In genomic region chr6:41682056-41682477, GRCh38 we compare ENCODE assay signal across 8 cellular contexts. TPM values are rescaled to one million over a fixed set of nuclear protein-coding genes. Genes with fewer than 3 reads are reported as not detected.
A peak's percentile ranks its signal among the peaks of the same experiment; 100 is the strongest.
DNase-seq lines count a peak whose midpoint lies in the region; ATAC-seq and TF ChIP-seq lines count a peak whose summit lies in the region.

No MANE protein-coding gene starts in this region.

- H3K27ac Mint-ChIP-seq in activated T-cell treated with anti-CD3 and anti-CD28 coated beads, Interleukin-2, amount 50 U/mL, for 24 hours: no peak overlapping the region
- H3K27ac Mint-ChIP-seq in nephron progenitor cell: no peak overlapping the region

- no peak overlapping the region for H3K4me3 Mint-ChIP-seq in activated T-cell treated with anti-CD3 and anti-CD28 coated beads, Interleukin-2, amount 50 U/mL, for 24 hours
- no peak overlapping the region for H3K4me3 Mint-ChIP-seq in nephron progenitor cell

- H3K27me3 ChIP-seq in KMS-11 (ENCODE audit: insufficient read depth, low read depth) (no peaks in the 10 kb centered on the region), Panc1 (ENCODE audit: control insufficient read depth, insufficient read depth, low read length) (no peaks in the 10 kb centered on the region)

- no peaks in the 10 kb centered on the region for H4K20me1 ChIP-seq in KMS-11 (ENCODE audit: insufficient read depth)

- H3K27me3 Mint-ChIP-seq in activated T-cell treated with anti-CD3 and anti-CD28 coated beads, Interleukin-2, amount 50 U/mL, for 24 hours: peaks cover under 1% of the 10 kb centered on the region
- peaks cover 28% of the 10 kb centered on the region for H3K27me3 Mint-ChIP-seq in nephron progenitor cell (ENCODE audit: low read depth, poor library complexity)

- H3K36me3 ChIP-seq in KMS-11 (ENCODE audit: insufficient read depth) (no peaks in the 10 kb centered on the region), Panc1 (ENCODE audit: control insufficient read depth, insufficient read depth, low read length) (no peaks in the 10 kb centered on the region)

- H3K4me2 ChIP-seq in KMS-11: no peak overlapping the region

- peaks cover 11% of the 10 kb centered on the region for H3K36me3 Mint-ChIP-seq in activated T-cell treated with anti-CD3 and anti-CD28 coated beads, Interleukin-2, amount 50 U/mL, for 24 hours (ENCODE audit: low read depth)
- H3K36me3 Mint-ChIP-seq in nephron progenitor cell (ENCODE audit: low read depth): no peaks in the 10 kb centered on the region

- ATAC-seq in GM18858 (IDR thresholded peaks at IDR 0.05; ENCODE audit: unreplicated experiment): peak; percentile 39
- peak; percentile 87 for ATAC-seq in Panc1

- no peak overlapping the region for H3K9ac ChIP-seq in KMS-11

- H3K4me1 Mint-ChIP-seq in activated T-cell treated with anti-CD3 and anti-CD28 coated beads, Interleukin-2, amount 50 U/mL, for 24 hours (ENCODE audit: low read depth): peaks cover 16% of the 10 kb centered on the region
- peaks cover 61% of the 10 kb centered on the region for H3K4me1 Mint-ChIP-seq in nephron progenitor cell

- H3K79me2 ChIP-seq in KMS-11 (ENCODE audit: insufficient read depth, low read depth): no peaks in the 10 kb centered on the region

- CTCF ChIA-PET in Panc1 (lab: Charles Lee): interaction anchor here (0.5 to 1.8 kb wide), 10 partner anchors 26 to 462 kb away, joined by 3 to 30 read pairs (median 5); no protein-coding TSS in a partner anchor

- BruUV-seq in Panc1 (replicated peaks; lab: Mats Ljungman, UMichigan): no TSS peak

- no peaks in the 10 kb centered on the region for H3K9me3 Mint-ChIP-seq in activated T-cell treated with anti-CD3 and anti-CD28 coated beads, Interleukin-2, amount 50 U/mL, for 24 hours
- H3K9me3 Mint-ChIP-seq in nephron progenitor cell: no peaks in the 10 kb centered on the region

- intact Hi-C loops in Panc1 (cut with micrococcal nuclease; ENCODE audit: unreplicated experiment): loop anchor here (1.0 to 10.0 kb wide), 4 partner anchors 80 to 375 kb away; no protein-coding TSS in a partner anchor

- in situ Hi-C loops in ACHN (cut with HindIII; ENCODE audit: low pct_ligation_motif_present, low pct_unique_long_range_greater_than_20kb, low sequenced_read_pairs) (no loop called here), Panc1 (cut with HindIII; ENCODE audit: low pct_unique_long_range_greater_than_20kb, low sequenced_read_pairs) (no loop called here)

- no peak overlapping the region for H3K27ac ChIP-seq in KMS-11
- H3K27ac ChIP-seq in Panc1 (ENCODE audit: low read length): no peak overlapping the region

- DNase-seq in ACHN (peak; percentile 85), Panc1 (ENCODE audit: low read depth, low spot score) (peak; percentile 56), fibroblast of gingiva (ENCODE audit: low read depth) (peak; percentile 78), nephron progenitor cell (peak; percentile 94)
- peak; percentile 80 for DNase-seq in activated T-cell treated with anti-CD3 and anti-CD28 coated beads, Interleukin-2, amount 50 U/mL, for 24 hours
- DNase-seq in stimulated activated naive CD4-positive, alpha-beta T cell (lab: John Stamatoyannopoulos, UW): peak; percentile 25 to 59 (median 50)

- H3K4me3 ChIP-seq in KMS-11 (IDR thresholded peaks at IDR 0.05; ENCODE audit: insufficient read depth, low read depth, low read length) (no peak overlapping the region), Panc1 (ENCODE audit: low read depth in 2 of 2, low read length in 2 of 2) (no peak overlapping the region)

- H3K4me1 ChIP-seq in KMS-11 (ENCODE audit: low read depth, poor library complexity, severe bottlenecking) (peaks cover 4% of the 10 kb centered on the region), Panc1 (ENCODE audit: control insufficient read depth, insufficient read depth, low read length) (no peaks in the 10 kb centered on the region; the same call in none of the 2 replicates)

- H3K9me3 ChIP-seq in Panc1 (ENCODE audit: control insufficient read depth, insufficient read depth, low read depth, low read length): no peaks in the 10 kb centered on the region

- no peak overlapping the region for H2AFZ ChIP-seq in KMS-11 (ENCODE audit: low read depth)

- TF ChIP-seq CTCF in KMS-11 (conservative IDR thresholded peaks at IDR 0.05; ENCODE audit: low read depth, low read length) (peak; percentile 78), Panc1 (IDR thresholded peaks at IDR 0.05) (peak; percentile 94), nephron progenitor cell (IDR thresholded peaks at IDR 0.05) (peak; percentile 87)

- POLR2A ChIA-PET in Panc1 (lab: Charles Lee): interaction anchor here (0.6 to 0.7 kb wide), 3 partner anchors 57 to 1665 kb away, joined by 6 to 7 read pairs (median 6); no protein-coding TSS in a partner anchor

RNA-seq across cellular contexts. Expression of gene MDFI, which starts 43.8 kb away (rescaled TPM):
- total RNA-seq in Panc1 (2021; ENCODE audit: unreplicated experiment): 0.54 TPM
- polyA plus RNA-seq in Panc1 (2012; ENCODE audit: insufficient read length): 0.33 TPM

RNA-seq across cellular contexts. Expression of gene TFEB, which starts 53.3 kb away (rescaled TPM):
- 13.3 TPM for total RNA-seq in Panc1 (2021; ENCODE audit: unreplicated experiment)
- polyA plus RNA-seq in Panc1 (2012; ENCODE audit: insufficient read length): 14.9 TPM
